ENCODE assay signal across 8 cellular contexts in the genomic region with DNA sequence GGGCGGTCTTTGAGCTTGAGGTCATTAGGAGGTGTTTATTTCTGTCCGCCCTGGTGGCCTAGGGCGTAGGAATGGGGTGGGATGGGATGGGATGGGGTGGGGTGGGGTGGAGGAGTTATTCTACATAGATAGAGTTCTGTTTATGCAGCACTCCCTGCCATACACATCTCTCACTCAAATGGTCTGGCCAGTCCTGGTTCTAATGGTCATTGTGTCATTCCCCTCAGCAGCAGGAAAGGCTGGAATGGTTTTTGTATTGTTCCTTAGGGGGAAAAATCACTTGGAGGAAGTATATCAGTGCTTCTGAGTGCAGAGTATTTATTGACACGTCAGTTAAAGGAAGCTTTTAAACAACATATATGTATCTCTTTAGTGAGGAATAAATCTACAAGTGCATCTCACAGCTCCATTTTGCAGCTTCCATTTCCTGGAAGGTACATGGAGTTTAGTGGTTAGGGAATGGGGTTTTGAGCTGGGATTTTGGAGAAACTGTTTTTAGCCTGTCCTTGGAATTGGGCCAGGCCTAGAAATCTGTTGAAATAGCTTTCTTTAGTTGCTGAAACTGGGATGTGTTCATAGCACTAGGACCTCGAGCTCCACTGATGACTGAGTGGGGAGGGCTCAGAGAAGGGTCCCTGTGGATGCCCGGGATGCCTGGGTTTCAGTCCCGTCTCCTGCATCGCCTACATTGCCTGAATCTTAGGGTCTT. TPM values are rescaled to one million over a fixed set of nuclear protein-coding genes. Genes with fewer than 3 reads are reported as not detected.
DNase-seq lines count a peak whose midpoint lies in the region; ATAC-seq, FAIRE-seq and TF ChIP-seq lines count a peak whose summit lies in the region.

No MANE protein-coding gene starts in this region.

- H3K4me3 ChIP-seq in muscle layer of duodenum (ENCODE audit: low read depth in 1 of 2, low read length in 2 of 2): no peak overlapping the region
- no peak overlapping the region for H3K4me3 ChIP-seq in vagina

- no peaks in the 10 kb centered on the region for H3K27me3 ChIP-seq in muscle layer of duodenum (ENCODE audit: low read depth, low read length)
- H3K27me3 ChIP-seq in vagina: no peaks in the 10 kb centered on the region

- H3K36me3 ChIP-seq in muscle layer of duodenum (ENCODE audit: control insufficient read depth in 1 of 2, insufficient read depth in 2 of 2, low read length in 2 of 2) (no peaks in the 10 kb centered on the region), vagina (no peaks in the 10 kb centered on the region)

- H3K4me1 Mint-ChIP-seq in activated naive CD4-positive, alpha-beta T cell treated with anti-CD3 and anti-CD28 coated beads, Interleukin-2, amount 10 ng/mL, durations not matched to agents 7 days and 5 days: peaks cover 99% of the 10 kb centered on the region
- peaks cover 100% of the 10 kb centered on the region for H3K4me1 Mint-ChIP-seq in dendritic cell treated with granulocyte-macrophage colony-stimulating factor and Interleukin-4, amounts not matched to agents 40 ng/mL and 50 ng/mL, for 4 days (ENCODE audit: low read depth)

- H3K9me3 Mint-ChIP-seq in activated naive CD4-positive, alpha-beta T cell treated with anti-CD3 and anti-CD28 coated beads, Interleukin-2, amount 10 ng/mL, durations not matched to agents 7 days and 5 days: no peaks in the 10 kb centered on the region
- no peaks in the 10 kb centered on the region for H3K9me3 Mint-ChIP-seq in activated naive CD4-positive, alpha-beta T cell treated with anti-CD3 and anti-CD28 coated beads, Interleukin-2, amount 50 U/mL, for 72 hours
- no peaks in the 10 kb centered on the region for H3K9me3 Mint-ChIP-seq in dendritic cell treated with granulocyte-macrophage colony-stimulating factor and Interleukin-4, amounts not matched to agents 40 ng/mL and 50 ng/mL, for 4 days

- H3K9me3 ChIP-seq in muscle layer of duodenum (ENCODE audit: control insufficient read depth in 1 of 2, low read length in 2 of 2) (no peaks in the 10 kb centered on the region), vagina (no peaks in the 10 kb centered on the region)

- H3K27ac ChIP-seq in muscle layer of duodenum (ENCODE audit: low read length) (peak overlapping the region; percentile 80), vagina (peak overlapping the region; percentile 89)

- peak overlapping the region; percentile 94 for H3K4me3 Mint-ChIP-seq in activated naive CD4-positive, alpha-beta T cell treated with anti-CD3 and anti-CD28 coated beads, Interleukin-2, amount 10 ng/mL, durations not matched to agents 7 days and 5 days
- peak overlapping the region; percentile 40 for H3K4me3 Mint-ChIP-seq in dendritic cell treated with granulocyte-macrophage colony-stimulating factor and Interleukin-4, amounts not matched to agents 40 ng/mL and 50 ng/mL, for 4 days

- peaks cover 76 to 80% of the 10 kb centered on the region in 2 donors for H3K4me1 ChIP-seq in muscle layer of duodenum (ENCODE audit: control insufficient read depth in 1 of 2, insufficient read depth in 2 of 2, low read length in 2 of 2)
- peaks cover 100% of the 10 kb centered on the region for H3K4me1 ChIP-seq in vagina

- no peak for TF ChIP-seq POLR2A in vagina (IDR thresholded peaks at IDR 0.05)

- intact Hi-C loops in dendritic cell treated with granulocyte-macrophage colony-stimulating factor and Interleukin-4, amounts not matched to agents 40 ng/mL and 50 ng/mL, for 4 days (cut with micrococcal nuclease): loop anchor here (5.0 kb wide), 1 partner anchor 35 kb away; no protein-coding TSS in a partner anchor
- intact Hi-C loops in vagina (cut with DNase I): loop anchor here (5.0 kb wide), 1 partner anchor 35 kb away; no protein-coding TSS in a partner anchor

- DNase-seq in activated naive CD4-positive, alpha-beta T cell treated with anti-CD3 and anti-CD28 coated beads, Interleukin-2, amount 10 ng/mL, durations not matched to agents 7 days and 5 days: no peak
- no peak for DNase-seq in activated naive CD4-positive, alpha-beta T cell treated with anti-CD3 and anti-CD28 coated beads, Interleukin-2, amount 50 U/mL, for 72 hours (ENCODE audit: low spot score in 2 of 2)
- no peak for DNase-seq in vagina (ENCODE audit: extremely low spot score in 2 of 2)
- no peak for DNase-seq in islet precursor cell
- DNase-seq in GM19239 (ENCODE audit: insufficient read length, low spot score): no peak
- DNase-seq in Ammon's horn (ENCODE audit: low spot score): no peak

- H3K36me3 Mint-ChIP-seq in activated naive CD4-positive, alpha-beta T cell treated with anti-CD3 and anti-CD28 coated beads, Interleukin-2, amount 10 ng/mL, durations not matched to agents 7 days and 5 days: peaks cover 66% of the 10 kb centered on the region
- H3K36me3 Mint-ChIP-seq in activated naive CD4-positive, alpha-beta T cell treated with anti-CD3 and anti-CD28 coated beads, Interleukin-2, amount 50 U/mL, for 72 hours: peaks cover 0 to 17% of the 10 kb centered on the region in 2 donors
- H3K36me3 Mint-ChIP-seq in dendritic cell treated with granulocyte-macrophage colony-stimulating factor and Interleukin-4, amounts not matched to agents 40 ng/mL and 50 ng/mL, for 4 days (ENCODE audit: low read depth): peaks cover 54% of the 10 kb centered on the region

- H3K27me3 Mint-ChIP-seq in activated naive CD4-positive, alpha-beta T cell treated with anti-CD3 and anti-CD28 coated beads, Interleukin-2, amount 10 ng/mL, durations not matched to agents 7 days and 5 days: no peaks in the 10 kb centered on the region
- no peaks in the 10 kb centered on the region for H3K27me3 Mint-ChIP-seq in dendritic cell treated with granulocyte-macrophage colony-stimulating factor and Interleukin-4, amounts not matched to agents 40 ng/mL and 50 ng/mL, for 4 days

- H3K27ac Mint-ChIP-seq in activated naive CD4-positive, alpha-beta T cell treated with anti-CD3 and anti-CD28 coated beads, Interleukin-2, amount 10 ng/mL, durations not matched to agents 7 days and 5 days: peak overlapping the region; percentile 94
- no peak overlapping the region for H3K27ac Mint-ChIP-seq in activated naive CD4-positive, alpha-beta T cell treated with anti-CD3 and anti-CD28 coated beads, Interleukin-2, amount 50 U/mL, for 72 hours
- H3K27ac Mint-ChIP-seq in dendritic cell treated with granulocyte-macrophage colony-stimulating factor and Interleukin-4, amounts not matched to agents 40 ng/mL and 50 ng/mL, for 4 days: peak overlapping the region; percentile 91

- TF ChIP-seq CTCF in vagina (IDR thresholded peaks at IDR 0.05): no peak

- CTCF ChIA-PET in activated naive CD4-positive, alpha-beta T cell treated with anti-CD3 and anti-CD28 coated beads, Interleukin-2, amount 10 ng/mL, durations not matched to agents 7 days and 5 days (lab: Charles Lee): interaction anchor here (1.0 to 39.3 kb wide), 4 partner anchors 10 to 44 kb away, joined by 5 to 986 read pairs (median 12); no protein-coding TSS in a partner anchor

- no peak for ATAC-seq in activated naive CD4-positive, alpha-beta T cell treated with anti-CD3 and anti-CD28 coated beads, Interleukin-2, amount 50 U/mL, for 72 hours

- no peak for FAIRE-seq in GM19239 (lab: Jason Lieb, UNC)

RNA-seq across cellular contexts. Expression of gene TSPAN14, which starts 8.3 kb away (rescaled TPM):
- 10 to 100 TPM; 30.7 to 53.6 TPM for total RNA-seq in activated naive CD4-positive, alpha-beta T cell treated with anti-CD3 and anti-CD28 coated beads, Interleukin-2, amount 50 U/mL, for 72 hours
- total RNA-seq in vagina: 98.0 TPM

RNA-seq across cellular contexts. Expression of gene PRXL2A, which starts 54.1 kb away (rescaled TPM):
- total RNA-seq in activated naive CD4-positive, alpha-beta T cell treated with anti-CD3 and anti-CD28 coated beads, Interleukin-2, amount 50 U/mL, for 72 hours: 10 to 100 TPM; 15.1 to 18.5 TPM
- total RNA-seq in vagina: 62.4 TPM

Comparison
In these comparisons a context has a peak if more than half of its experiments do, and no peak if none do; other contexts are left out.
1. H3K27ac Mint-ChIP-seq: peak in activated naive CD4-positive, alpha-beta T cell treated with anti-CD3 and anti-CD28 coated beads, Interleukin-2, amount 10 ng/mL, durations not matched to agents 7 days and 5 days (single experiment) and dendritic cell treated with granulocyte-macrophage colony-stimulating factor and Interleukin-4, amounts not matched to agents 40 ng/mL and 50 ng/mL, for 4 days (single experiment); none in activated naive CD4-positive, alpha-beta T cell treated with anti-CD3 and anti-CD28 coated beads, Interleukin-2, amount 50 U/mL, for 72 hours (0 of 2).